In genomic region chr17:83113792-83114191, GRCh38 we compare ENCODE assay signal across 28 cellular contexts.
"Had no signal": no experiment of that assay in that cellular context is flagged by ENCODE, and none has a peak within 500 bp of the region (broad histone marks: within the 10 kb centered on the region; RNA-seq: fewer than 3 reads in every experiment).

No MANE protein-coding gene starts in this region.

- DNase-seq: effector CD8-positive, alpha-beta T cell; endodermal cell; foreskin fibroblast; gastrocnemius medialis; head of caudate nucleus; kidney glomerular epithelial cell; left ventricle myocardium superior; lower lobe of right lung; natural killer cell; nucleus accumbens; retina; right lobe of liver; stimulated activated CD4-positive, alpha-beta T cell treated with anti-CD3 and anti-CD28 coated beads, Interleukin-12 subunit alpha, Interleukin-12 subunit beta, amount 100 ng/mL, for 4 hours; stimulated activated CD4-positive, alpha-beta T cell treated with anti-CD3 and anti-CD28 coated beads, Interleukin-1b, Interleukin-23, amount 100 ng/mL, for 48 hours; stimulated activated CD4-positive, alpha-beta T cell treated with anti-CD3 and anti-CD28 coated beads, Interleukin-4, amount 100 ng/mL, for 1 hour; stimulated activated CD8-positive, alpha-beta memory T cell treated with anti-CD3 and anti-CD28 coated beads, Interleukin-4, amount 100 ng/mL, for 48 hours; stimulated activated naive CD4-positive, alpha-beta T cell; stimulated activated naive CD8-positive, alpha-beta T cell treated with anti-CD3 and anti-CD28 coated beads, Interleukin-15, amount 100 ng/mL, for 72 hours; transverse colon; upper lobe of right lung; uterus had no signal

- H3K4me2 ChIP-seq: hepatocyte, smooth muscle cell had no signal

- H3K27me3 ChIP-seq: hepatocyte, right lobe of liver, upper lobe of right lung, uterus had no signal

- H3K27ac Mint-ChIP-seq: endodermal cell; memory B cell; natural killer cell; stimulated activated naive CD8-positive, alpha-beta T cell treated with anti-CD3 and anti-CD28 coated beads, Interleukin-15, amount 100 ng/mL, for 72 hours had no signal

- H3K79me2 ChIP-seq: hepatocyte had no signal

- H3K4me1 ChIP-seq: gastrocnemius medialis, right lobe of liver had no signal

- H3K4me3 ChIP-seq: gastrocnemius medialis, hepatocyte, lower lobe of right lung, right lobe of liver, smooth muscle cell, suprapubic skin, transverse colon, upper lobe of right lung, uterus had no signal

- H3K36me3 Mint-ChIP-seq: memory B cell, natural killer cell had no signal

- H3K9me3 Mint-ChIP-seq: endodermal cell; memory B cell; natural killer cell; neural crest cell; stimulated activated naive CD8-positive, alpha-beta T cell treated with anti-CD3 and anti-CD28 coated beads, Interleukin-15, amount 100 ng/mL, for 72 hours had no signal

- H3K9me3 ChIP-seq: gastrocnemius medialis, lower lobe of right lung, right lobe of liver, suprapubic skin, transverse colon, upper lobe of right lung, uterus had no signal

- H3K4me3 Mint-ChIP-seq: endodermal cell; memory B cell; natural killer cell; neural crest cell; stimulated activated naive CD8-positive, alpha-beta T cell treated with anti-CD3 and anti-CD28 coated beads, Interleukin-15, amount 100 ng/mL, for 72 hours had no signal

- H3K27ac ChIP-seq: epithelial cell of prostate, gastrocnemius medialis, hepatocyte, lower lobe of right lung, right lobe of liver, suprapubic skin, transverse colon, upper lobe of right lung, uterus had no signal

- H3K36me3 ChIP-seq: gastrocnemius medialis, lower lobe of right lung, right lobe of liver, suprapubic skin, transverse colon, upper lobe of right lung, uterus had no signal

- ATAC-seq: esophagus mucosa; gastrocnemius medialis; left ventricle myocardium superior; lower lobe of right lung; natural killer cell; right lobe of liver; stimulated activated naive CD8-positive, alpha-beta T cell treated with anti-CD3 and anti-CD28 coated beads, Interleukin-15, amount 100 ng/mL, for 72 hours; upper lobe of right lung had no signal

- H2AFZ ChIP-seq: hepatocyte had no signal
